Comparison of ENCODE assay signal across 9 cellular contexts in the genomic region with DNA sequence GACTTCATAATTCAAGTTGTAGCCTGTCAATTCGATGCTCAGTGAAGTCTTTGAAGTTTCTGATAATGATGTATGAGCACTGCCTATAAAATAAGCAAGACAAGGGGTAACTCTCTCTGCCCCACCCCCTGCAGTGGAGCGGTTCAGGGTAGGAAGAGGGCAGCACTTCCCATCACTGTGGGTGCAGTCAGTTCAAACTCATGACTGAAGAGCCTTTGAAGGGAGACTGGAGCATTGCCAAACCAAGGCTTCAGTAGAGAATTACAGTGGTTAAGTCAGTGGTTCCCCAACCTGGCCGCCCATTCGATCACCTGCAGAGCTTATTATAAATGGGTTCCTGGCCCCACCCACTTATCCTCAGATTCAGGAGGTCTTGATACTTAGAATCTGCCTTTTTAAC.
A peak's percentile ranks its signal among the peaks of the same experiment; 100 is the strongest.
DNase-seq lines count a peak whose midpoint lies in the region; ATAC-seq and TF ChIP-seq lines count a peak whose summit lies in the region.
"Had no signal": no experiment of that assay in that cellular context is flagged by ENCODE, and none has a peak within 500 bp of the region (broad histone marks: within the 10 kb centered on the region; RNA-seq: fewer than 3 reads in every experiment).

No MANE protein-coding gene starts in this region.

- H3K36me3 ChIP-seq in left lung, result no peaks in the 10 kb centered on the region
- H3K36me3 ChIP-seq: thoracic aorta had no signal

- no peak overlapping the region for H3K27ac ChIP-seq in left lung
- H3K27ac ChIP-seq: thoracic aorta had no signal

- TF ChIP-seq CTCF in left lung (IDR thresholded peaks at IDR 0.05), result no peak

- H3K4me1 ChIP-seq in left lung, result peaks cover 0 to 8% of the 10 kb centered on the region in 2 donors

- H3K27me3 ChIP-seq in left lung, result peaks cover 0 to 22% of the 10 kb centered on the region in 2 donors

- intact Hi-C loops in left lung (cut with DNase I), result no loop called here

- ATAC-seq in HG03521 (IDR thresholded peaks at IDR 0.05; ENCODE audit: unreplicated experiment), result peak; percentile 51
- ATAC-seq in left lung, result peak; percentile 25
- no peak for ATAC-seq in HG03039 (IDR thresholded peaks at IDR 0.05; ENCODE audit: unreplicated experiment)
- no peak for ATAC-seq in HG03354 (IDR thresholded peaks at IDR 0.05; ENCODE audit: poor library complexity, severe bottlenecking, unreplicated experiment)
- ATAC-seq in GM21528 (IDR thresholded peaks at IDR 0.05; ENCODE audit: low FRiP score, unreplicated experiment), result no peak

- peak; percentile 49 for DNase-seq in DMS79 treated with DMSO at 0.1 percent for 48 hours (lab: John Stamatoyannopoulos, UW)
- peak; percentile 28 to 47 for DNase-seq in activated CD4-positive, alpha-beta T cell treated with anti-CD3 and anti-CD28 coated beads, Interleukin-2, amount 50 U/mL, for 48 hours
- DNase-seq in left lung, result no peak
- DNase-seq in NCI-H2171 treated with DMSO at 0.1 percent for 48 hours (lab: John Stamatoyannopoulos, UW), result no peak

- no peak overlapping the region for H3K4me3 ChIP-seq in left lung
- H3K4me3 ChIP-seq: thoracic aorta had no signal

- no peaks in the 10 kb centered on the region for H3K9me3 ChIP-seq in left lung
- H3K9me3 ChIP-seq: thoracic aorta had no signal

Comparison
In these comparisons a context has a peak if more than half of its experiments do, and no peak if none do; other contexts are left out.
1. DNase-seq: peak in DMS79 treated with DMSO at 0.1 percent for 48 hours (single experiment) and activated CD4-positive, alpha-beta T cell treated with anti-CD3 and anti-CD28 coated beads, Interleukin-2, amount 50 U/mL, for 48 hours (2 of 2); none in left lung (0 of 2) and NCI-H2171 treated with DMSO at 0.1 percent for 48 hours (single experiment).
2. ATAC-seq: peak in HG03521 (single experiment) and left lung (single experiment); none in HG03039 (single experiment), HG03354 (single experiment) and GM21528 (single experiment).